ENCODE assay signal across 18 cellular contexts in genomic region chr1:209527372-209527771, GRCh38. TPM values are rescaled to one million over a fixed set of nuclear protein-coding genes. Genes with fewer than 3 reads are reported as not detected.
DNase-seq lines count a peak whose midpoint lies in the region; ATAC-seq and TF ChIP-seq lines count a peak whose summit lies in the region.
"Had no signal": no experiment of that assay in that cellular context is flagged by ENCODE, and none has a peak within 500 bp of the region (broad histone marks: within the 10 kb centered on the region; RNA-seq: fewer than 3 reads in every experiment).

No MANE protein-coding gene starts in this region.

- DNase-seq in AG10803 (ENCODE audit: low read depth) (peak; percentile 52), M059J (ENCODE audit: low read depth) (peak; percentile 75), choroid plexus epithelial cell (ENCODE audit: low read depth) (peak; percentile 64), myocyte (ENCODE audit: low read depth) (peak; percentile 30), dorsolateral prefrontal cortex (no peak), pons (ENCODE audit: low spot score) (no peak), NOMO-1 treated with dmso at 0.1 percent for 144 hours (lab: John Stamatoyannopoulos, UW; ENCODE audit: unreplicated experiment) (no peak)
- DNase-seq: activated CD8-positive, alpha-beta T cell treated with anti-CD3 and anti-CD28 coated beads for 36 hours; amygdala; colonic mucosa; Kasumi-1; left ventricle myocardium superior; natural killer cell; NCI-H1694; NCI-H446 treated with DMSO at 0.1 percent for 48 hours; psoas muscle had no signal

- no peak for TF ChIP-seq CTCF in AG10803 (conservative IDR thresholded peaks at IDR 0.05; ENCODE audit: low read length)
- TF ChIP-seq CTCF in choroid plexus epithelial cell (conservative IDR thresholded peaks at IDR 0.05; ENCODE audit: low read depth, low read length): no peak
- TF ChIP-seq CTCF in dorsolateral prefrontal cortex (IDR thresholded peaks at IDR 0.05 in 54 of 56, conservative IDR thresholded peaks at IDR 0.05 in 2 of 56; ENCODE audit: low read depth in 1 of 56, partially characterized antibody in 56 of 56): no peak

- H3K27ac ChIP-seq in dorsolateral prefrontal cortex: no peak overlapping the region
- H3K27ac ChIP-seq: colonic mucosa, psoas muscle, vagina had no signal

- intact Hi-C loops in dorsolateral prefrontal cortex (cut with DNase I): no loop called here

- no peak for ATAC-seq in GM19397 (IDR thresholded peaks at IDR 0.05; ENCODE audit: unreplicated experiment)
- ATAC-seq: activated CD8-positive, alpha-beta T cell treated with anti-CD3 and anti-CD28 coated beads for 36 hours; left ventricle myocardium superior; natural killer cell; psoas muscle had no signal

- H3K4me3 ChIP-seq in AG10803 (ENCODE audit: low read length) (no peak overlapping the region), choroid plexus epithelial cell (ENCODE audit: low read depth, low read length) (no peak overlapping the region), dorsolateral prefrontal cortex (no peak overlapping the region)
- H3K4me3 ChIP-seq: colonic mucosa, psoas muscle, vagina had no signal

- peaks cover 0 to 22% (median 0%) of the 10 kb centered on the region in 45 donors for H3K27me3 ChIP-seq in dorsolateral prefrontal cortex
- H3K27me3 ChIP-seq: colonic mucosa, vagina had no signal

RNA-seq across cellular contexts. Expression of gene CAMK1G, which starts 56.1 kb away (rescaled TPM):
- total RNA-seq in M059J (2014; rRNA removed; shearing (Covaris generic)): 3.0 and 4.5 TPM in 2 replicates
- total RNA-seq in myocyte (not detected in 2 replicates), dorsolateral prefrontal cortex (100 to 1,000 TPM in 8 of 120 experiments, 10 to 100 TPM in 112; 18.6 to 116 (median 67.4) TPM)
- polyA plus RNA-seq in myocyte (2012): not detected
- total RNA-seq: activated CD8-positive, alpha-beta T cell treated with anti-CD3 and anti-CD28 coated beads for 36 hours; left ventricle myocardium superior; natural killer cell; vagina had no signal

Comparison
In these comparisons a context has a peak if more than half of its experiments do, and no peak if none do; other contexts are left out.
1. DNase-seq: peak in AG10803 (single experiment), M059J (single experiment), choroid plexus epithelial cell (single experiment) and myocyte (single experiment); none in dorsolateral prefrontal cortex (0 of 10), pons (single experiment) and NOMO-1 treated with dmso at 0.1 percent for 144 hours (single experiment).